Comparison of ENCODE assay signal across 11 cellular contexts in the genomic region with DNA sequence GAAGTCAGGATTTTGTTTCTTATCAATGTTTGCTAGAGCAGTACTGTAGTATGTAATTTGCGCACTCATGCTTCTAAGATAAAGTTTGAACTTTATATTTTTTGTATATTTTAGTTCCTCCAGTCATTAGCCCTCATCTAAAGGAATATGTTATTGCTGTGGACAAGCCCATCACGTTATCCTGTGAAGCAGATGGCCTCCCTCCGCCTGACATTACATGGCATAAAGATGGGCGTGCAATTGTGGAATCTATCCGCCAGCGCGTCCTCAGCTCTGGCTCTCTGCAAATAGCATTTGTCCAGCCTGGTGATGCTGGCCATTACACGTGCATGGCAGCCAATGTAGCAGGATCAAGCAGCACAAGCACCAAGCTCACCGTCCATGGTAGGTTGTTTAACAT.
"Had no signal": no experiment of that assay in that cellular context is flagged by ENCODE, and none has a peak within 500 bp of the region (broad histone marks: within the 10 kb centered on the region; RNA-seq: fewer than 3 reads in every experiment).

No MANE protein-coding gene starts in this region.

- H3K4me3 ChIP-seq: GM23248, HAP-1 had no signal

- H3K9ac ChIP-seq: GM23248, KMS-11 had no signal

- H3K4me1 ChIP-seq: HAP-1 had no signal

- H2AFZ ChIP-seq: GM23248 had no signal

- FAIRE-seq: H54 had no signal

- ATAC-seq: HCT116 had no signal

- DNase-seq: GM23248, GOT3, HFFc6, IMR-90, Karpas-422, KBM-7 had no signal

- H3K36me3 ChIP-seq: HAP-1 had no signal

- H3K27ac Mint-ChIP-seq: HFFc6 had no signal

- H3K9me3 ChIP-seq: HAP-1 had no signal

- H3K9me3 Mint-ChIP-seq: HFFc6 had no signal

- H3K4me2 ChIP-seq: KMS-11 had no signal

- H3K4me3 Mint-ChIP-seq: HFFc6 had no signal

- H3K27ac ChIP-seq: GM23248, HL-60, KMS-11 had no signal
